Comparison of ENCODE assay signal across 1 cellular context in the genomic region with DNA sequence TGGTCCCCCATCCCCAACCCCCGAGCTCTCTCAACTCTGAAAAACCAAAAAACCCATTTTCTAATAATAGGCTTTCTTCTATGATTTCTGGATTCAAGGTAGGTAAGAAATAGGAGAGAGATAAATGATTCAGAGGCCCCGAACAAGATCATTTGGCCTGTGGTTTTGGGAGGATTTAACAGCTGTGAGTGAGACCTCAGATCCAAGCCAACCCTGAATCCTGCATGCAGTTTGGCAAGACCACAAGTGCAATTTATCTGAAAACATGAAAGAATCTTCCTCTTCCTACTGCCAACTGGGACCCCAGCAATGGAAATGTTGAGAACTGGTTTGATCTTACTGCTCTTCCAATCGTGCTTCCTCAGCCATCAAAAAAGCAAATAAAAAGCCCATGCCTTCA.
TF ChIP-seq lines count a peak whose summit lies in the region.

No MANE protein-coding gene starts in this region.

TF ChIP-seq in SK-N-SH treated with all-trans-retinoic acid at 6 μM for 48 hours, 23 proteins besides CTCF, POLR2A, EP300 and RAD21 (continued from another document):
- TF ChIP-seq, protein P1, sequence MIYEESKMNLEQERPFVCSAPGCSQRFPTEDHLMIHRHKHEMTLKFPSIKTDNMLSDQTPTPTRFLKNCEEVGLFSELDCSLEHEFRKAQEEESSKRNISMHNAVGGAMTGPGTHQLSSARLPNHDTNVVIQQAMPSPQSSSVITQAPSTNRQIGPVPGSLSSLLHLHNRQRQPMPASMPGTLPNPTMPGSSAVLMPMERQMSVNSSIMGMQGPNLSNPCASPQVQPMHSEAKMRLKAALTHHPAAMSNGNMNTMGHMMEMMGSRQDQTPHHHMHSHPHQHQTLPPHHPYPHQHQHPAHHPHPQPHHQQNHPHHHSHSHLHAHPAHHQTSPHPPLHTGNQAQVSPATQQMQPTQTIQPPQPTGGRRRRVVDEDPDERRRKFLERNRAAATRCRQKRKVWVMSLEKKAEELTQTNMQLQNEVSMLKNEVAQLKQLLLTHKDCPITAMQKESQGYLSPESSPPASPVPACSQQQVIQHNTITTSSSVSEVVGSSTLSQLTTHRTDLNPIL (CRISPR knock-in tag; IDR thresholded peaks at IDR 0.05; ENCODE audit: low read depth) = no peak
- no peak for TF ChIP-seq ISL1 (CRISPR knock-in tag; IDR thresholded peaks at IDR 0.05)
- TF ChIP-seq, protein P2, sequence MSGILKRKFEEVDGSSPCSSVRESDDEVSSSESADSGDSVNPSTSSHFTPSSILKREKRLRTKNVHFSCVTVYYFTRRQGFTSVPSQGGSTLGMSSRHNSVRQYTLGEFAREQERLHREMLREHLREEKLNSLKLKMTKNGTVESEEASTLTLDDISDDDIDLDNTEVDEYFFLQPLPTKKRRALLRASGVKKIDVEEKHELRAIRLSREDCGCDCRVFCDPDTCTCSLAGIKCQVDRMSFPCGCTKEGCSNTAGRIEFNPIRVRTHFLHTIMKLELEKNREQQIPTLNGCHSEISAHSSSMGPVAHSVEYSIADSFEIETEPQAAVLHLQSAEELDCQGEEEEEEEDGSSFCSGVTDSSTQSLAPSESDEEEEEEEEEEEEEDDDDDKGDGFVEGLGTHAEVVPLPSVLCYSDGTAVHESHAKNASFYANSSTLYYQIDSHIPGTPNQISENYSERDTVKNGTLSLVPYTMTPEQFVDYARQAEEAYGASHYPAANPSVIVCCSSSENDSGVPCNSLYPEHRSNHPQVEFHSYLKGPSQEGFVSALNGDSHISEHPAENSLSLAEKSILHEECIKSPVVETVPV (CRISPR knock-in tag; IDR thresholded peaks at IDR 0.05) = no peak
- no peak for TF ChIP-seq TCF4 (CRISPR knock-in tag; IDR thresholded peaks at IDR 0.05; ENCODE audit: borderline replicate concordance)
- no peak for TF ChIP-seq ZNF8 (CRISPR knock-in tag; IDR thresholded peaks at IDR 0.05)
- no peak for TF ChIP-seq SNAI2 (CRISPR knock-in tag; IDR thresholded peaks at IDR 0.05)
- TF ChIP-seq, protein P3, sequence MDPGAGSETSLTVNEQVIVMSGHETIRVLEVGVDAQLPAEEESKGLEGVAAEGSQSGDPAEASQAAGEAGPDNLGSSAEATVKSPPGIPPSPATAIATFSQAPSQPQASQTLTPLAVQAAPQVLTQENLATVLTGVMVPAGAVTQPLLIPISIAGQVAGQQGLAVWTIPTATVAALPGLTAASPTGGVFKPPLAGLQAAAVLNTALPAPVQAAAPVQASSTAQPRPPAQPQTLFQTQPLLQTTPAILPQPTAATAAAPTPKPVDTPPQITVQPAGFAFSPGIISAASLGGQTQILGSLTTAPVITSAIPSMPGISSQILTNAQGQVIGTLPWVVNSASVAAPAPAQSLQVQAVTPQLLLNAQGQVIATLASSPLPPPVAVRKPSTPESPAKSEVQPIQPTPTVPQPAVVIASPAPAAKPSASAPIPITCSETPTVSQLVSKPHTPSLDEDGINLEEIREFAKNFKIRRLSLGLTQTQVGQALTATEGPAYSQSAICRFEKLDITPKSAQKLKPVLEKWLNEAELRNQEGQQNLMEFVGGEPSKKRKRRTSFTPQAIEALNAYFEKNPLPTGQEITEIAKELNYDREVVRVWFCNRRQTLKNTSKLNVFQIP (CRISPR knock-in tag; IDR thresholded peaks at IDR 0.05; ENCODE audit: borderline replicate concordance, low read depth) = no peak
- no peak for TF ChIP-seq ARNTL (CRISPR knock-in tag; IDR thresholded peaks at IDR 0.05; ENCODE audit: borderline replicate concordance, low read depth)
- no peak for TF ChIP-seq ZFP3 (CRISPR knock-in tag; IDR thresholded peaks at IDR 0.05)
